In genomic region chr5:96844476-96844990, GRCh38 we compare ENCODE assay signal across 1 cellular context.
TF ChIP-seq lines count a peak whose summit lies in the region.

No MANE protein-coding gene starts in this region.

TF ChIP-seq in GM12878, 131 proteins besides CTCF, POLR2A, EP300 and RAD21:
- TF ChIP-seq KAT2A (conservative IDR thresholded peaks at IDR 0.05; ENCODE audit: control insufficient read depth, low read depth, low read length) (no peak), ESRRA (IDR thresholded peaks at IDR 0.05; ENCODE audit: low read length) (no peak), HDAC2 (IDR thresholded peaks at IDR 0.05) (no peak), BCLAF1 (IDR thresholded peaks at IDR 0.05) (no peak), EGR1 (IDR thresholded peaks at IDR 0.05; ENCODE audit: borderline replicate concordance in 1 of 2, low read depth in 2 of 2, low read length in 2 of 2) (no peak), MYC (IDR thresholded peaks at IDR 0.05; ENCODE audit: insufficient read depth, insufficient read length, insufficient replicate concordance, low read length, severe bottlenecking) (no peak), CBX5 (IDR thresholded peaks at IDR 0.05; ENCODE audit: low read depth) (no peak), HCFC1 (IDR thresholded peaks at IDR 0.05; ENCODE audit: low read length) (no peak), STAT1 (conservative IDR thresholded peaks at IDR 0.05) (no peak), REST (IDR thresholded peaks at IDR 0.05; ENCODE audit: low read depth, low read length) (no peak)
TF ChIP-seq in GM12878: peak in this region for 0.
